22 cellular contexts compared by ENCODE assay signal in the genomic region with DNA sequence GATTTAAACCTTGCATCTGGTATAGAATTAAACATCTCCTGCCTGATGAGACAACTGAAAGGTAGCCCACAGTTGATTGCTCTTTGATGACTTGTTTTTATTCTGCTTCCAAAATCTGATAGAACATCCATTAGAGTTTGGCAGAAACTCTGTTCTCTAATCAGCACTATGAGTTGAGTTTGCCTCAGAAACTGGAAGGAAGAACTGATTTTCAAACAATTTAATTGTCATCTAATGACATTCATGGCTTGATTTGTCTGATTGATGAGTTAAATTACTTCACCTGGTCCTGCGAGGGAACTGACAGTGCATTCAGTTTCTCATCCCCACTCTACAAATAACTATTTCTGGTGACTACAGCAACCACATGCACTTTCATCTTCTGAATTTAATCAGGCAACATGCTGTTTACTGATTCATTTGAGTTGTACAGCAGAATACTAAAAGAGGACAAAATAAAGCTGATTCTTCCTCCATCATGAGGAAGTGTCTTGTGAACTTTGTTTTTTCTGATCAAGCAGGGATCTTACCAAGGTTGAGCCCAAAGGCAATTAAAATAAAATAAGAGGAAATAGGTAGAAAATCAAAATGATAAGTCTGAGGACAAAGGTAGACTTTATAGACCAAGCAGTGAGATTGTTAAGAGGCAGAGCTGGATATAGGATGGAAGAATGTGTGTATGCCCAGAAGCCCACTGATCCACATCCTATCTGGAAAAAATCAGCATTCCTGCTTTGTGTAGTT. TPM values are rescaled to one million over a fixed set of nuclear protein-coding genes. Genes with fewer than 3 reads are reported as not detected.
DNase-seq lines count a peak whose midpoint lies in the region; ATAC-seq and TF ChIP-seq lines count a peak whose summit lies in the region.
"Had no signal": no experiment of that assay in that cellular context is flagged by ENCODE, and none has a peak within 500 bp of the region (broad histone marks: within the 10 kb centered on the region; RNA-seq: fewer than 3 reads in every experiment).

No MANE protein-coding gene starts in this region.

- DNase-seq in stimulated activated effector memory CD8-positive, alpha-beta T cell treated with anti-CD3 and anti-CD28 coated beads, Interleukin-12 subunit alpha, Interleukin-12 subunit beta, amount 100 ng/mL, for 72 hours (ENCODE audit: low spot score in 2 of 2), result no peak
- DNase-seq in naive thymus-derived CD8-positive, alpha-beta T cell, result no peak
- DNase-seq in adrenal gland, result no peak
- DNase-seq: activated CD4-positive, alpha-beta T cell treated with anti-CD3 and anti-CD28 coated beads, Interleukin-2, amount 10 ng/mL, durations not matched to agents 7 days and 5 days; body of pancreas; Calu3; gastrocnemius medialis; HFFc6; left ventricle myocardium superior; MG63; NCI-H187 treated with DMSO at 0.1 percent for 48 hours; NCI-H510A; pancreas; stimulated activated CD4-positive, alpha-beta T cell treated with anti-CD3 and anti-CD28 coated beads, Interleukin-4, amount 100 ng/mL, for 4 hours had no signal

- no peaks in the 10 kb centered on the region for H3K4me1 ChIP-seq in adrenal gland (replicated peaks in 1 of 2)
- H3K4me1 ChIP-seq: body of pancreas, gastrocnemius medialis, pancreas had no signal

- WGBS in adrenal gland, 4 donors, result 63 to 80% (median 74%) methylated on average over 1 of the region's 1 CpG

- intact Hi-C loops in adrenal gland (cut with DNase I), result no loop called here

- no peak overlapping the region for H3K27ac Mint-ChIP-seq in stimulated activated effector memory CD8-positive, alpha-beta T cell treated with anti-CD3 and anti-CD28 coated beads, Interleukin-12 subunit alpha, Interleukin-12 subunit beta, amount 100 ng/mL, for 72 hours
- H3K27ac Mint-ChIP-seq in naive thymus-derived CD8-positive, alpha-beta T cell, result no peak overlapping the region
- H3K27ac Mint-ChIP-seq: activated CD4-positive, alpha-beta T cell treated with anti-CD3 and anti-CD28 coated beads, Interleukin-2, amount 10 ng/mL, durations not matched to agents 7 days and 5 days; activated naive CD4-positive, alpha-beta T cell treated with anti-CD3 and anti-CD28 coated beads, Interleukin-2, amount 50 U/mL, for 24 hours; HFFc6 had no signal

- no peak for TF ChIP-seq POLR2A in adrenal gland (IDR thresholded peaks at IDR 0.05)

- TF ChIP-seq CTCF in adrenal gland (IDR thresholded peaks at IDR 0.05), result no peak

- no peaks in the 10 kb centered on the region for H3K4me1 Mint-ChIP-seq in stimulated activated effector memory CD8-positive, alpha-beta T cell treated with anti-CD3 and anti-CD28 coated beads, Interleukin-12 subunit alpha, Interleukin-12 subunit beta, amount 100 ng/mL, for 72 hours
- peaks cover 0 to 2% (median 0%) of the 10 kb centered on the region in 4 donors for H3K4me1 Mint-ChIP-seq in naive thymus-derived CD8-positive, alpha-beta T cell
- H3K4me1 Mint-ChIP-seq: activated CD4-positive, alpha-beta T cell treated with anti-CD3 and anti-CD28 coated beads, Interleukin-2, amount 10 ng/mL, durations not matched to agents 7 days and 5 days; activated naive CD4-positive, alpha-beta T cell treated with anti-CD3 and anti-CD28 coated beads, Interleukin-2, amount 50 U/mL, for 24 hours had no signal

- POLR2A ChIA-PET in naive thymus-derived CD8-positive, alpha-beta T cell (lab: Charles Lee), result no interaction called here

- no peak overlapping the region for H3K27ac ChIP-seq in adrenal gland
- H3K27ac ChIP-seq: body of pancreas, coronary artery, gastrocnemius medialis, pancreas had no signal

- H3K9me3 Mint-ChIP-seq in stimulated activated effector memory CD8-positive, alpha-beta T cell treated with anti-CD3 and anti-CD28 coated beads, Interleukin-12 subunit alpha, Interleukin-12 subunit beta, amount 100 ng/mL, for 72 hours, result no peaks in the 10 kb centered on the region
- no peaks in the 10 kb centered on the region for H3K9me3 Mint-ChIP-seq in naive thymus-derived CD8-positive, alpha-beta T cell
- H3K9me3 Mint-ChIP-seq: activated CD4-positive, alpha-beta T cell treated with anti-CD3 and anti-CD28 coated beads, Interleukin-2, amount 10 ng/mL, durations not matched to agents 7 days and 5 days; activated naive CD4-positive, alpha-beta T cell treated with anti-CD3 and anti-CD28 coated beads, Interleukin-2, amount 50 U/mL, for 24 hours; HFFc6 had no signal

- H3K9me3 ChIP-seq in adrenal gland (replicated peaks in 1 of 3), result no peaks in the 10 kb centered on the region
- H3K9me3 ChIP-seq: body of pancreas, gastrocnemius medialis, MG63, pancreas had no signal

- H3K36me3 Mint-ChIP-seq in stimulated activated effector memory CD8-positive, alpha-beta T cell treated with anti-CD3 and anti-CD28 coated beads, Interleukin-12 subunit alpha, Interleukin-12 subunit beta, amount 100 ng/mL, for 72 hours, result no peaks in the 10 kb centered on the region
- H3K36me3 Mint-ChIP-seq in naive thymus-derived CD8-positive, alpha-beta T cell, result no peaks in the 10 kb centered on the region
- H3K36me3 Mint-ChIP-seq: activated naive CD4-positive, alpha-beta T cell treated with anti-CD3 and anti-CD28 coated beads, Interleukin-2, amount 50 U/mL, for 24 hours had no signal

- H3K27me3 Mint-ChIP-seq in naive thymus-derived CD8-positive, alpha-beta T cell, result peaks cover 0 to 8% (median 6%) of the 10 kb centered on the region in 5 donors

- no peak overlapping the region for H3K4me3 Mint-ChIP-seq in stimulated activated effector memory CD8-positive, alpha-beta T cell treated with anti-CD3 and anti-CD28 coated beads, Interleukin-12 subunit alpha, Interleukin-12 subunit beta, amount 100 ng/mL, for 72 hours
- no peak overlapping the region for H3K4me3 Mint-ChIP-seq in naive thymus-derived CD8-positive, alpha-beta T cell
- H3K4me3 Mint-ChIP-seq: activated CD4-positive, alpha-beta T cell treated with anti-CD3 and anti-CD28 coated beads, Interleukin-2, amount 10 ng/mL, durations not matched to agents 7 days and 5 days; activated naive CD4-positive, alpha-beta T cell treated with anti-CD3 and anti-CD28 coated beads, Interleukin-2, amount 50 U/mL, for 24 hours; HFFc6 had no signal

- no peaks in the 10 kb centered on the region for H3K36me3 ChIP-seq in adrenal gland (replicated peaks in 1 of 2)
- H3K36me3 ChIP-seq: gastrocnemius medialis, MG63, pancreas had no signal

- no peak overlapping the region for H3K4me3 ChIP-seq in adrenal gland
- H3K4me3 ChIP-seq: body of pancreas, coronary artery, gastrocnemius medialis, MG63, pancreas had no signal

- ATAC-seq in GM18873 (IDR thresholded peaks at IDR 0.05; ENCODE audit: low FRiP score, unreplicated experiment), result peak; percentile 58
- peak; percentile 74 for ATAC-seq in GM21717 (IDR thresholded peaks at IDR 0.05; ENCODE audit: unreplicated experiment)
- peak; percentile 72 for ATAC-seq in HG03432 (IDR thresholded peaks at IDR 0.05; ENCODE audit: unreplicated experiment)
- ATAC-seq in stimulated activated effector memory CD8-positive, alpha-beta T cell treated with anti-CD3 and anti-CD28 coated beads, Interleukin-12 subunit alpha, Interleukin-12 subunit beta, amount 100 ng/mL, for 72 hours, result peak; percentile 62
- no peak for ATAC-seq in naive thymus-derived CD8-positive, alpha-beta T cell
- no peak for ATAC-seq in GM19397 (IDR thresholded peaks at IDR 0.05; ENCODE audit: unreplicated experiment)
- ATAC-seq: body of pancreas, gastrocnemius medialis, left ventricle myocardium superior had no signal

- H3K27me3 ChIP-seq in adrenal gland, result no peaks in the 10 kb centered on the region
- H3K27me3 ChIP-seq: body of pancreas, pancreas had no signal

RNA-seq across cellular contexts. Expression of a gene that starts 15.7 kb away (rescaled TPM):
- total RNA-seq in naive thymus-derived CD8-positive, alpha-beta T cell, result not detected
- polyA plus RNA-seq in naive thymus-derived CD8-positive, alpha-beta T cell, result not detected
- 1 to 10 TPM in 7 of 8 donors, under 1 TPM in 1; 0.36 to 6.3 (median 2.6) TPM for total RNA-seq in adrenal gland
- 1 to 10 TPM; 3.0 to 9.5 (median 4.7) TPM for polyA plus RNA-seq in adrenal gland
- total RNA-seq: activated CD4-positive, alpha-beta T cell treated with anti-CD3 and anti-CD28 coated beads, Interleukin-2, amount 10 ng/mL, durations not matched to agents 7 days and 5 days; G401; left ventricle myocardium superior; OCI-LY7 had no signal

Comparison
In these comparisons a context has a peak if more than half of its experiments do, and no peak if none do; other contexts are left out.
1. ATAC-seq: peak in GM18873 (single experiment), GM21717 (single experiment), HG03432 (single experiment) and stimulated activated effector memory CD8-positive, alpha-beta T cell treated with anti-CD3 and anti-CD28 coated beads, Interleukin-12 subunit alpha, Interleukin-12 subunit beta, amount 100 ng/mL, for 72 hours (single experiment); none in naive thymus-derived CD8-positive, alpha-beta T cell (0 of 2) and GM19397 (single experiment).